Comparison of ENCODE assay signal across 1 cellular context in genomic region chr6:130233332-130233731, GRCh38.
TF ChIP-seq lines count a peak whose summit lies in the region.

No MANE protein-coding gene starts in this region.

TF ChIP-seq in H1, 55 proteins besides CTCF, POLR2A, EP300 and RAD21:
- no peak for TF ChIP-seq MAFK (IDR thresholded peaks at IDR 0.05; ENCODE audit: low read depth, low read length)
- TF ChIP-seq NRF1 (IDR thresholded peaks at IDR 0.05; ENCODE audit: low read depth, low read length): no peak
- TF ChIP-seq RBBP5 (IDR thresholded peaks at IDR 0.05; ENCODE audit: borderline replicate concordance, low read depth, low read length): no peak
- no peak for TF ChIP-seq CHD7 (IDR thresholded peaks at IDR 0.05; ENCODE audit: insufficient replicate concordance, low read length)
- TF ChIP-seq PHF8 (conservative IDR thresholded peaks at IDR 0.05; ENCODE audit: low read depth, low read length): no peak
- TF ChIP-seq CHD2 (IDR thresholded peaks at IDR 0.05; ENCODE audit: low read length): no peak
- TF ChIP-seq KDM5A (IDR thresholded peaks at IDR 0.05; ENCODE audit: low read length): no peak
- TF ChIP-seq TEAD4 (IDR thresholded peaks at IDR 0.05; ENCODE audit: low read depth, low read length): no peak
- TF ChIP-seq RNF2 (IDR thresholded peaks at IDR 0.05; ENCODE audit: borderline replicate concordance, low read depth, low read length, missing control alignments, poor library complexity, severe bottlenecking): no peak
- no peak for TF ChIP-seq GTF2F1 (IDR thresholded peaks at IDR 0.05; ENCODE audit: borderline replicate concordance, low read depth, low read length)
- TF ChIP-seq SIN3A (conservative IDR thresholded peaks at IDR 0.05 in 1 of 2, IDR thresholded peaks at IDR 0.05 in 1 of 2; ENCODE audit: low read depth in 1 of 2, low read length in 2 of 2): no peak
- no peak for TF ChIP-seq SP1 (IDR thresholded peaks at IDR 0.05; ENCODE audit: low read depth, low read length)
- TF ChIP-seq EZH2 (IDR thresholded peaks at IDR 0.05; ENCODE audit: low read depth, low read length, severe bottlenecking): no peak
- no peak for TF ChIP-seq CEBPB (IDR thresholded peaks at IDR 0.05; ENCODE audit: low read depth, low read length)
- TF ChIP-seq CHD1 (IDR thresholded peaks at IDR 0.05; ENCODE audit: low read depth, low read length): no peak
